8 cellular contexts compared by ENCODE assay signal in genomic region chr14:99602054-99602787, GRCh38. TPM values are rescaled to one million over a fixed set of nuclear protein-coding genes. Genes with fewer than 3 reads are reported as not detected.
DNase-seq lines count a peak whose midpoint lies in the region; ATAC-seq and TF ChIP-seq lines count a peak whose summit lies in the region.

No MANE protein-coding gene starts in this region.

- H3K4me3 ChIP-seq in duodenal mucosa (ENCODE audit: low read depth in 1 of 2, low read length in 2 of 2) (peak overlapping the region; percentile 79 to 82), neural cell (ENCODE audit: low read length) (peak overlapping the region; percentile 87)

- H3K79me2 ChIP-seq in neural cell (replicated peaks; ENCODE audit: insufficient read depth, low read length): peaks cover 54% of the 10 kb centered on the region

- no peak for TF ChIP-seq RAD21 in neural cell (conservative IDR thresholded peaks at IDR 0.05)

- DNase-seq in DMS53 treated with DMSO at 0.1 percent for 48 hours (lab: John Stamatoyannopoulos, UW; ENCODE audit: unreplicated experiment) (peak; percentile 10), NCI-H1694 (lab: John Stamatoyannopoulos, UW) (peak; percentile 32), NCI-H2196 treated with DMSO at 0.1 percent for 48 hours (lab: John Stamatoyannopoulos, UW; ENCODE audit: unreplicated experiment) (no peak), kidney glomerular epithelial cell (lab: John Stamatoyannopoulos, UW) (no peak)
- no peak for DNase-seq in stimulated activated CD4-positive, alpha-beta T cell treated with anti-CD3 and anti-CD28 coated beads, Interleukin-15, amount 100 ng/mL, for 24 hours

- H3K36me3 ChIP-seq in duodenal mucosa (ENCODE audit: control insufficient read depth in 1 of 2, insufficient read depth in 2 of 2, low read length in 2 of 2) (no peaks in the 10 kb centered on the region), neural cell (ENCODE audit: insufficient read depth, low read length) (no peaks in the 10 kb centered on the region)

- ATAC-seq in HG03039 (IDR thresholded peaks at IDR 0.05; ENCODE audit: unreplicated experiment): no peak

- no peak for TF ChIP-seq CTCF in neural cell (IDR thresholded peaks at IDR 0.05; ENCODE audit: poor library complexity, severe bottlenecking)

- peak overlapping the region; percentile 24 for H3K27ac ChIP-seq in duodenal mucosa (ENCODE audit: low read depth, low read length)
- H3K27ac ChIP-seq in neural cell (ENCODE audit: low read length): no peak overlapping the region

- H3F3A ChIP-seq in neural cell (ENCODE audit: insufficient read depth, low read length, poor library complexity, severe bottlenecking): peaks cover 9% of the 10 kb centered on the region

- H3K27me3 ChIP-seq in duodenal mucosa (ENCODE audit: control insufficient read depth in 1 of 2, insufficient read depth in 2 of 2, low read length in 2 of 2) (no peaks in the 10 kb centered on the region), neural cell (ENCODE audit: insufficient read depth, low read depth, low read length) (no peaks in the 10 kb centered on the region)

- H3K4me1 ChIP-seq in duodenal mucosa (ENCODE audit: control insufficient read depth in 1 of 2, insufficient read depth in 2 of 2, low read length in 2 of 2): peaks cover 65 to 66% of the 10 kb centered on the region in 2 donors

- H3K9me2 ChIP-seq in neural cell (ENCODE audit: insufficient read depth, low read length): no peaks in the 10 kb centered on the region

- peak overlapping the region; percentile 55 to 79 for H3K9ac ChIP-seq in duodenal mucosa (ENCODE audit: low read depth in 1 of 2, low read length in 2 of 2)
- H3K9ac ChIP-seq in neural cell (ENCODE audit: low read length): no peak overlapping the region

- peak overlapping the region; percentile 49 for H3K4me2 ChIP-seq in neural cell (ENCODE audit: low read length)

- TF ChIP-seq EP300 in neural cell (conservative IDR thresholded peaks at IDR 0.05; ENCODE audit: poor library complexity, severe bottlenecking): no peak

- no peaks in the 10 kb centered on the region for H3K9me3 ChIP-seq in duodenal mucosa (ENCODE audit: control insufficient read depth in 1 of 2, low read length in 2 of 2)
- no peaks in the 10 kb centered on the region for H3K9me3 ChIP-seq in neural cell (ENCODE audit: low read length)

- H2AFZ ChIP-seq in neural cell (ENCODE audit: low read depth, low read length): no peak overlapping the region

- peaks cover 22% of the 10 kb centered on the region for H4K20me1 ChIP-seq in neural cell (ENCODE audit: insufficient read depth)

TF ChIP-seq in neural cell, 6 proteins besides CTCF, POLR2A, EP300 and RAD21:
- TF ChIP-seq POLR2AphosphoS5 (IDR thresholded peaks at IDR 0.05) (no peak), TAF1 (IDR thresholded peaks at IDR 0.05; ENCODE audit: low read depth) (no peak), EZH2 (IDR thresholded peaks at IDR 0.05; ENCODE audit: borderline replicate concordance, insufficient read depth, low read length, poor library complexity, severe bottlenecking) (no peak), MXI1 (conservative IDR thresholded peaks at IDR 0.05; ENCODE audit: poor library complexity, severe bottlenecking) (no peak), SMC3 (conservative IDR thresholded peaks at IDR 0.05; ENCODE audit: poor library complexity) (no peak)
- TF ChIP-seq, protein P1, sequence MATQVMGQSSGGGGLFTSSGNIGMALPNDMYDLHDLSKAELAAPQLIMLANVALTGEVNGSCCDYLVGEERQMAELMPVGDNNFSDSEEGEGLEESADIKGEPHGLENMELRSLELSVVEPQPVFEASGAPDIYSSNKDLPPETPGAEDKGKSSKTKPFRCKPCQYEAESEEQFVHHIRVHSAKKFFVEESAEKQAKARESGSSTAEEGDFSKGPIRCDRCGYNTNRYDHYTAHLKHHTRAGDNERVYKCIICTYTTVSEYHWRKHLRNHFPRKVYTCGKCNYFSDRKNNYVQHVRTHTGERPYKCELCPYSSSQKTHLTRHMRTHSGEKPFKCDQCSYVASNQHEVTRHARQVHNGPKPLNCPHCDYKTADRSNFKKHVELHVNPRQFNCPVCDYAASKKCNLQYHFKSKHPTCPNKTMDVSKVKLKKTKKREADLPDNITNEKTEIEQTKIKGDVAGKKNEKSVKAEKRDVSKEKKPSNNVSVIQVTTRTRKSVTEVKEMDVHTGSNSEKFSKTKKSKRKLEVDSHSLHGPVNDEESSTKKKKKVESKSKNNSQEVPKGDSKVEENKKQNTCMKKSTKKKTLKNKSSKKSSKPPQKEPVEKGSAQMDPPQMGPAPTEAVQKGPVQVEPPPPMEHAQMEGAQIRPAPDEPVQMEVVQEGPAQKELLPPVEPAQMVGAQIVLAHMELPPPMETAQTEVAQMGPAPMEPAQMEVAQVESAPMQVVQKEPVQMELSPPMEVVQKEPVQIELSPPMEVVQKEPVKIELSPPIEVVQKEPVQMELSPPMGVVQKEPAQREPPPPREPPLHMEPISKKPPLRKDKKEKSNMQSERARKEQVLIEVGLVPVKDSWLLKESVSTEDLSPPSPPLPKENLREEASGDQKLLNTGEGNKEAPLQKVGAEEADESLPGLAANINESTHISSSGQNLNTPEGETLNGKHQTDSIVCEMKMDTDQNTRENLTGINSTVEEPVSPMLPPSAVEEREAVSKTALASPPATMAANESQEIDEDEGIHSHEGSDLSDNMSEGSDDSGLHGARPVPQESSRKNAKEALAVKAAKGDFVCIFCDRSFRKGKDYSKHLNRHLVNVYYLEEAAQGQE (IDR thresholded peaks at IDR 0.05; ENCODE audit: borderline replicate concordance): no peak

RNA-seq across cellular contexts. Expression of gene CCDC85C, which starts 1.8 kb away (rescaled TPM):
- polyA plus RNA-seq in neural cell: 24.8 and 25.5 TPM in 2 replicates
- polyA minus RNA-seq in neural cell: 34.8 and 37.5 TPM in 2 replicates

RNA-seq across cellular contexts. Expression of gene HHIPL1, which starts 42.7 kb away (rescaled TPM):
- 0.04 and 0.47 TPM in 2 replicates for polyA plus RNA-seq in neural cell
- 0.93 and 1.2 TPM in 2 replicates for polyA minus RNA-seq in neural cell

Comparison
In these comparisons a context has a peak if more than half of its experiments do, and no peak if none do; other contexts are left out.
1. DNase-seq: peak in DMS53 treated with DMSO at 0.1 percent for 48 hours (single experiment) and NCI-H1694 (single experiment); none in NCI-H2196 treated with DMSO at 0.1 percent for 48 hours (single experiment), kidney glomerular epithelial cell (single experiment) and stimulated activated CD4-positive, alpha-beta T cell treated with anti-CD3 and anti-CD28 coated beads, Interleukin-15, amount 100 ng/mL, for 24 hours (single experiment).